In genomic region chr2:27264253-27264752, GRCh38 we compare ENCODE assay signal across 8 cellular contexts. TPM values are rescaled to one million over a fixed set of nuclear protein-coding genes. Genes with fewer than 3 reads are reported as not detected.
DNase-seq lines count a peak whose midpoint lies in the region; ATAC-seq, FAIRE-seq and TF ChIP-seq lines count a peak whose summit lies in the region.

No MANE protein-coding gene starts in this region.

- no peaks in the 10 kb centered on the region for H3K9me2 ChIP-seq in PC-9 (ENCODE audit: insufficient read depth)

- H3K4me1 ChIP-seq in PC-9 (replicated peaks; ENCODE audit: insufficient read depth), result no peaks in the 10 kb centered on the region
- H3K4me1 ChIP-seq in endothelial cell of umbilical vein (ENCODE audit: control insufficient read depth, extremely low read depth, insufficient read depth, low read length), result peaks cover 22% of the 10 kb centered on the region
- peaks cover 37% of the 10 kb centered on the region for H3K4me1 ChIP-seq in body of pancreas

- H3K36me3 ChIP-seq in PC-9 (ENCODE audit: low read depth), result no peaks in the 10 kb centered on the region
- H3K36me3 ChIP-seq in endothelial cell of umbilical vein (ENCODE audit: control insufficient read depth in 2 of 2, extremely low read depth in 1 of 2, insufficient read depth in 2 of 2, low read length in 2 of 2), result no peaks in the 10 kb centered on the region
- no peaks in the 10 kb centered on the region for H3K36me3 ChIP-seq in body of pancreas (replicated peaks in 1 of 2; ENCODE audit: insufficient read depth in 1 of 2, low read depth in 2 of 2)

- no peak for FAIRE-seq in endothelial cell of umbilical vein (lab: Jason Lieb, UNC)

- H3K4me2 ChIP-seq in PC-9 (peak overlapping the region; percentile 29), endothelial cell of umbilical vein (ENCODE audit: insufficient read depth, low read length) (peak overlapping the region; percentile 37)

- dilution Hi-C loops in endothelial cell of umbilical vein (cut with MboI; ENCODE audit: extremely low pct_ligation_motif_present, low sequenced_read_pairs), result no loop called here

- DNase-seq in PC-9, result no peak
- DNase-seq in endothelial cell of umbilical vein (ENCODE audit: low read depth, low spot score), result peak; percentile 30
- no peak for DNase-seq in osteocyte (ENCODE audit: extremely low spot score, unreplicated experiment)
- DNase-seq in NCI-H187 treated with DMSO at 0.1 percent for 48 hours (lab: John Stamatoyannopoulos, UW), result no peak
- DNase-seq in stimulated activated naive CD4-positive, alpha-beta T cell treated with Interleukin-2 at 50 U/mL for 16 hours (lab: John Stamatoyannopoulos, UW), result no peak
- no peak for DNase-seq in body of pancreas
- DNase-seq in MV-4-11 (lab: John Stamatoyannopoulos, UW), result no peak

- TF ChIP-seq CTCF in PC-9 (conservative IDR thresholded peaks at IDR 0.05) (no peak), endothelial cell of umbilical vein (IDR thresholded peaks at IDR 0.05; ENCODE audit: extremely low read depth in 1 of 2, insufficient read depth in 1 of 2, low read depth in 1 of 2, low read length in 2 of 2) (no peak), osteocyte (IDR thresholded peaks at IDR 0.05) (no peak), body of pancreas (IDR thresholded peaks at IDR 0.05) (no peak)

- peaks cover 42% of the 10 kb centered on the region for H3K27me3 Mint-ChIP-seq in osteocyte (ENCODE audit: unreplicated experiment)

- H3K9me3 ChIP-seq in PC-9 (ENCODE audit: insufficient read depth, low read depth) (no peaks in the 10 kb centered on the region), endothelial cell of umbilical vein (replicated peaks; ENCODE audit: control insufficient read depth, insufficient read depth, low read length) (no peaks in the 10 kb centered on the region), body of pancreas (no peaks in the 10 kb centered on the region)

- H2AFZ ChIP-seq in PC-9, result no peak overlapping the region
- H2AFZ ChIP-seq in endothelial cell of umbilical vein (ENCODE audit: low read depth, low read length), result peak overlapping the region; percentile 90

- H3K27ac Mint-ChIP-seq in osteocyte (ENCODE audit: unreplicated experiment), result no peak overlapping the region

- no peak for ATAC-seq in body of pancreas

- peaks cover 58% of the 10 kb centered on the region for H3K27me3 ChIP-seq in PC-9 (ENCODE audit: insufficient read depth, low read depth)
- peaks cover 16 to 40% of the 10 kb centered on the region in 2 experiments for H3K27me3 ChIP-seq in endothelial cell of umbilical vein (ENCODE audit: control insufficient read depth in 2 of 2, insufficient read depth in 2 of 2, low read length in 2 of 2)
- peaks cover 0 to 44% of the 10 kb centered on the region in 2 donors for H3K27me3 ChIP-seq in body of pancreas

- no peaks in the 10 kb centered on the region; the same call in 1 of the 2 replicates for H3F3A ChIP-seq in PC-9 (ENCODE audit: insufficient read depth, low read depth)

- WGBS in body of pancreas, 2 donors, result 0% methylated on average over 20 to 29 of the region's 38 CpGs

- H3K4me1 Mint-ChIP-seq in osteocyte (ENCODE audit: unreplicated experiment), result peaks cover 25% of the 10 kb centered on the region

- no peak overlapping the region for H3K27ac ChIP-seq in PC-9
- no peak overlapping the region for H3K27ac ChIP-seq in endothelial cell of umbilical vein (ENCODE audit: insufficient read depth, low read depth, low read length)
- H3K27ac ChIP-seq in body of pancreas, result no peak overlapping the region

- TF ChIP-seq POLR2A in endothelial cell of umbilical vein (IDR thresholded peaks at IDR 0.05; ENCODE audit: low read depth, low read length), result no peak
- TF ChIP-seq POLR2A in body of pancreas (IDR thresholded peaks at IDR 0.05), result no peak

- intact Hi-C loops in PC-9 (cut with micrococcal nuclease; ENCODE audit: unreplicated experiment) (no loop called here), endothelial cell of umbilical vein (cut with micrococcal nuclease) (loop anchor here (2.0 kb wide), 1 partner anchor 24 kb away; no protein-coding TSS in a partner anchor), body of pancreas (cut with DNase I) (no loop called here)

- H3K4me3 ChIP-seq in GM08714 (ENCODE audit: low read length) (peak overlapping the region; percentile 38; the same call in 1 of the 2 replicates), PC-9 (no peak overlapping the region), endothelial cell of umbilical vein (replicated peaks in 1 of 3; ENCODE audit: insufficient read depth in 1 of 3, low read depth in 1 of 3, low read length in 3 of 3) (peak overlapping the region in 2 of 3 experiments; percentile 32 to 82), body of pancreas (no peak overlapping the region)

- peak overlapping the region; percentile 75 for H3K4me3 Mint-ChIP-seq in osteocyte (ENCODE audit: unreplicated experiment)

- peak overlapping the region; percentile 25 for H3K9ac ChIP-seq in endothelial cell of umbilical vein (replicated peaks; ENCODE audit: extremely low read depth, insufficient read depth, low read length)

- H3K36me3 Mint-ChIP-seq in osteocyte (ENCODE audit: unreplicated experiment), result no peaks in the 10 kb centered on the region

- no TSS peak for BruUV-seq in PC-9 (replicated peaks; lab: Mats Ljungman, UMichigan)
- no TSS peak for BruUV-seq in endothelial cell of umbilical vein (replicated peaks; lab: Mats Ljungman, UMichigan)

- no peaks in the 10 kb centered on the region for H3K9me3 Mint-ChIP-seq in osteocyte (ENCODE audit: unreplicated experiment)

- H3K79me2 ChIP-seq in PC-9 (ENCODE audit: low read depth) (no peaks in the 10 kb centered on the region), endothelial cell of umbilical vein (ENCODE audit: control insufficient read depth, insufficient read depth, low read length) (no peaks in the 10 kb centered on the region)

- CTCF ChIA-PET in PC-9 (lab: Charles Lee) (interaction anchor here (0.8 kb wide), 1 partner anchor 29 kb away, joined by 5 read pairs; no protein-coding TSS in a partner anchor), endothelial cell of umbilical vein (lab: Charles Lee) (interaction anchor here (1.1 to 6.9 kb wide), 9 partner anchors 8 to 129 kb away, joined by 3 to 143 read pairs (median 5); partner anchors contain the start of genes PREB and TRIM54)

- POLR2A ChIA-PET in PC-9 (lab: Charles Lee; ENCODE audit: unreplicated experiment) (no interaction called here), endothelial cell of umbilical vein (lab: Charles Lee) (interaction anchor here (1.5 kb wide), 1 partner anchor 29 kb away, joined by 3 read pairs; no protein-coding TSS in a partner anchor)

- no peaks in the 10 kb centered on the region for H3K9me1 ChIP-seq in endothelial cell of umbilical vein (replicated peaks; ENCODE audit: control insufficient read depth, extremely low read depth, insufficient read depth, low read length)

- H4K20me1 ChIP-seq in PC-9 (ENCODE audit: insufficient read depth) (no peaks in the 10 kb centered on the region), endothelial cell of umbilical vein (replicated peaks; ENCODE audit: control insufficient read depth, extremely low read depth, insufficient read depth, low read length) (no peaks in the 10 kb centered on the region)

RNA-seq across cellular contexts. Expression of gene SLC30A3, which starts 1.5 kb away (rescaled TPM):
- 1.5 and 2.3 TPM in 2 replicates for total RNA-seq in PC-9 (2021)
- 9.2 and 16.7 TPM in 2 replicates for total RNA-seq in endothelial cell of umbilical vein
- polyA plus RNA-seq in endothelial cell of umbilical vein, result 63.9 and 79.9 TPM in 2 replicates
- 25.9 and 38.7 TPM in 2 replicates for polyA plus RNA-seq in endothelial cell of umbilical vein (2011; cell fraction: cytosol; rRNA removed)
- 42.8 and 66.8 TPM in 2 replicates for polyA plus RNA-seq in endothelial cell of umbilical vein (2011; cell fraction: nucleus; rRNA removed)
- polyA plus RNA-seq in endothelial cell of umbilical vein (2012), result 3.9 and 11.9 TPM in 2 replicates
- polyA minus RNA-seq in endothelial cell of umbilical vein, result 26.6 and 36.4 TPM in 2 replicates
- 1.6 TPM for polyA minus RNA-seq in endothelial cell of umbilical vein (2011; cell fraction: cytosol; rRNA and poly(A)+ RNA removed)
- polyA minus RNA-seq in endothelial cell of umbilical vein (2011; cell fraction: nucleus; rRNA and poly(A)+ RNA removed), result 12.2 and 20.5 TPM in 2 replicates
- total RNA-seq in osteocyte, result not detected in 2 replicates
- not detected for total RNA-seq in body of pancreas

RNA-seq across cellular contexts. Expression of gene DNAJC5G, which starts 10.9 kb away (rescaled TPM):
- total RNA-seq in PC-9 (2021) (not detected in 2 replicates), endothelial cell of umbilical vein (0.16 and 0.77 TPM in 2 replicates), osteocyte (not detected in 2 replicates), body of pancreas (1 to 10 TPM in 1 of 2 donors, not detected in 1; 1.3 TPM)
- 1.4 and 1.7 TPM in 2 replicates for polyA plus RNA-seq in endothelial cell of umbilical vein
- polyA plus RNA-seq in endothelial cell of umbilical vein (2011; cell fraction: cytosol; rRNA removed), result 0.34 and 0.35 TPM in 2 replicates
- 10.9 and 24.1 TPM in 2 replicates for polyA plus RNA-seq in endothelial cell of umbilical vein (2011; cell fraction: nucleus; rRNA removed)
- polyA plus RNA-seq in endothelial cell of umbilical vein (2012), result 0.29 TPM in 1 of 2 replicates, not detected in the other
- polyA minus RNA-seq in endothelial cell of umbilical vein, result 2.1 and 3.9 TPM in 2 replicates
- polyA minus RNA-seq in endothelial cell of umbilical vein (2011; cell fraction: cytosol; rRNA and poly(A)+ RNA removed), result not detected
- 3.7 and 3.9 TPM in 2 replicates for polyA minus RNA-seq in endothelial cell of umbilical vein (2011; cell fraction: nucleus; rRNA and poly(A)+ RNA removed)

RNA-seq across cellular contexts. Expression of gene TRIM54, which starts 17.9 kb away (rescaled TPM):
- total RNA-seq in PC-9 (2021), result 8.2 and 9.8 TPM in 2 replicates
- 0.42 and 0.51 TPM in 2 replicates for total RNA-seq in endothelial cell of umbilical vein
- 1.6 and 1.7 TPM in 2 replicates for polyA plus RNA-seq in endothelial cell of umbilical vein
- 0.14 and 0.32 TPM in 2 replicates for polyA plus RNA-seq in endothelial cell of umbilical vein (2011; cell fraction: cytosol; rRNA removed)
- polyA plus RNA-seq in endothelial cell of umbilical vein (2011; cell fraction: nucleus; rRNA removed), result 9.9 and 21.1 TPM in 2 replicates
- 0.37 and 0.46 TPM in 2 replicates for polyA plus RNA-seq in endothelial cell of umbilical vein (2012)
- polyA minus RNA-seq in endothelial cell of umbilical vein, result 0.17 and 1.0 TPM in 2 replicates
- 0.82 TPM for polyA minus RNA-seq in endothelial cell of umbilical vein (2011; cell fraction: cytosol; rRNA and poly(A)+ RNA removed)
- 1.2 and 1.5 TPM in 2 replicates for polyA minus RNA-seq in endothelial cell of umbilical vein (2011; cell fraction: nucleus; rRNA and poly(A)+ RNA removed)
- total RNA-seq in osteocyte, result not detected in 2 replicates
- total RNA-seq in body of pancreas, result under 1 TPM in 1 of 2 donors, not detected in 1; 0.26 TPM

RNA-seq across cellular contexts. Expression of gene UCN, which starts 43.9 kb away (rescaled TPM):
- total RNA-seq in PC-9 (2021) (2.8 and 4.6 TPM in 2 replicates), endothelial cell of umbilical vein (0.75 TPM in 1 of 2 replicates, not detected in the other), osteocyte (2.6 and 4.1 TPM in 2 replicates), body of pancreas (1 to 10 TPM in 1 of 2 donors, not detected in 1; 2.9 TPM)
- 1.2 and 1.6 TPM in 2 replicates for polyA plus RNA-seq in endothelial cell of umbilical vein
- 0.24 TPM in 1 of 2 replicates, not detected in the other for polyA plus RNA-seq in endothelial cell of umbilical vein (2011; cell fraction: cytosol; rRNA removed)
- polyA plus RNA-seq in endothelial cell of umbilical vein (2011; cell fraction: nucleus; rRNA removed), result 1.6 and 1.8 TPM in 2 replicates
- 0.38 TPM in 1 of 2 replicates, not detected in the other for polyA plus RNA-seq in endothelial cell of umbilical vein (2012)
- polyA minus RNA-seq in endothelial cell of umbilical vein, result not detected in 2 replicates
- 1.3 TPM for polyA minus RNA-seq in endothelial cell of umbilical vein (2011; cell fraction: cytosol; rRNA and poly(A)+ RNA removed)
- not detected in 2 replicates for polyA minus RNA-seq in endothelial cell of umbilical vein (2011; cell fraction: nucleus; rRNA and poly(A)+ RNA removed)

RNA-seq across cellular contexts. Expression of gene CAD, which starts 47.1 kb away (rescaled TPM):
- total RNA-seq in PC-9 (2021), result 41.5 and 70.8 TPM in 2 replicates
- total RNA-seq in endothelial cell of umbilical vein, result 81.0 and 91.4 TPM in 2 replicates
- polyA plus RNA-seq in endothelial cell of umbilical vein, result 60.3 and 66.5 TPM in 2 replicates
- polyA plus RNA-seq in endothelial cell of umbilical vein (2011; cell fraction: cytosol; rRNA removed), result 36.4 and 39.6 TPM in 2 replicates
- polyA plus RNA-seq in endothelial cell of umbilical vein (2011; cell fraction: nucleus; rRNA removed), result 153 and 160 TPM in 2 replicates
- polyA plus RNA-seq in endothelial cell of umbilical vein (2012), result 72.2 and 82.2 TPM in 2 replicates
- polyA minus RNA-seq in endothelial cell of umbilical vein, result 171 and 179 TPM in 2 replicates
- 138 TPM for polyA minus RNA-seq in endothelial cell of umbilical vein (2011; cell fraction: cytosol; rRNA and poly(A)+ RNA removed)
- polyA minus RNA-seq in endothelial cell of umbilical vein (2011; cell fraction: nucleus; rRNA and poly(A)+ RNA removed), result 87.4 and 95.8 TPM in 2 replicates
- total RNA-seq in osteocyte, result 72.6 and 76.9 TPM in 2 replicates
- total RNA-seq in body of pancreas, result 10 to 100 TPM; 18.4 to 36.9 TPM

Comparison
In these comparisons a context has a peak if more than half of its experiments do, and no peak if none do; other contexts are left out.
1. H3K4me3 ChIP-seq: peak in GM08714 (single experiment) and endothelial cell of umbilical vein (2 of 3); none in PC-9 (single experiment) and body of pancreas (0 of 2).